1 cellular context compared by ENCODE assay signal in genomic region chr2:1787799-1788477, GRCh38.
TF ChIP-seq lines count a peak whose summit lies in the region.

No MANE protein-coding gene starts in this region.

TF ChIP-seq in GM23338, 12 proteins besides CTCF, POLR2A, EP300 and RAD21 (continued from another document):
- no peak for TF ChIP-seq REST (IDR thresholded peaks at IDR 0.05; ENCODE audit: unreplicated experiment)
- no peak for TF ChIP-seq NANOG (IDR thresholded peaks at IDR 0.05; ENCODE audit: borderline replicate concordance)
